In genomic region chr3:49748874-49749273, GRCh38 we compare ENCODE assay signal across 14 cellular contexts. TPM values are rescaled to one million over a fixed set of nuclear protein-coding genes. Genes with fewer than 3 reads are reported as not detected.
"Had no signal": no experiment of that assay in that cellular context is flagged by ENCODE, and none has a peak within 500 bp of the region (broad histone marks: within the 10 kb centered on the region; RNA-seq: fewer than 3 reads in every experiment).

No MANE protein-coding gene starts in this region.

RNA-seq across cellular contexts. Expression of gene AMIGO3, which starts 29.4 kb away (rescaled TPM):
- total RNA-seq: endothelial cell of umbilical vein, kidney, left ventricle myocardium inferior, mesenteric fat pad, mucosa of descending colon, pancreas, posterior vena cava, pulmonary artery endothelial cell, sciatic nerve had no signal
- polyA plus RNA-seq: mammary epithelial cell had no signal

RNA-seq across cellular contexts. Expression of gene CDHR4, which starts 50.8 kb away (rescaled TPM):
- total RNA-seq: cerebellum; colonic mucosa; endothelial cell of umbilical vein; esophagus squamous epithelium; left ventricle myocardium inferior; mesenteric fat pad; natural killer cell treated with Interleukin-12 subunit alpha and Interleukin-12 subunit beta and Interleukin-15 and Interleukin-18, amount 100 ng/mL, for 72 hours; pancreas; pulmonary artery endothelial cell had no signal
- polyA plus RNA-seq: mammary epithelial cell, pancreas had no signal
